14 cellular contexts compared by ENCODE assay signal in the genomic region with DNA sequence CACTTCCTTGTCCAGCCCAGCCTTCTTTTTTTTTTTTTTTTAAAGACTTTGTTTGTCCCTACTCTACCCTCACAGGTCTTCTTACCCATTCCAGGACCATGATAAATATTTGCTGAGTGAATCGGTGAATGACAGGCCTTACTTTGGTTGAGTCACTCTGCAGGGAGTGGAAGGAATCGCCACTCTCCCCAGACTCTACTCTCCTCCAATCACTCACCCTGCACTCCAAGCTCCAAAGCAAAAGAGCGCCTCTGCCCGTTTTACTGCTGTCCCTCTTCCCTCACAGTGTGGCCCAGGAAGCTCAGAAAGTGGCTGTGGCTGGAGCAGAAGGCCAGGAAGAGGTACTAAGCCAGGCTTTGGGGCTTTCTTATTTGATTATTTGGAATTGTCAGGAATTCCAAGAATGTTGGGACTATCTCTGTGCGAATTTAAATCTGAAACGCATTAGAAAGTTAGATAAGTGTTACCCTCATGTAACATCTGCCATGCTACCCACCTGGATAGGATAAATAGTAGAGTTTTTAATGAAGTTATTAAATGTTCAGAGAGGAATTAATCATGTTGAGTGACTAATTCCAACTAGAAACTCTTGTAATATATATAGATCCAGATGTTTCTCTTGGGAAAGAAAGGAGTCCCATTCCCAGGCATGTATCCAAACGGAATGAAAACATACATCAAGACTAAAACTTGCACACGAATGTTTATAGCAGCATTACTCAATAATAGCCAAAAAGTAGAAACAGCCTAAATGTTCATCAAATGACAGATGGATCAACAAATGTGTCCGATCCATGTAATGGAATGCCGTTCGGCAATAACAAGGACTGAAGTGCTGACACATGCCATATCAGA. TPM values are rescaled to one million over a fixed set of nuclear protein-coding genes. Genes with fewer than 3 reads are reported as not detected.
DNase-seq lines count a peak whose midpoint lies in the region; TF ChIP-seq lines count a peak whose summit lies in the region.
"Had no signal": no experiment of that assay in that cellular context is flagged by ENCODE, and none has a peak within 500 bp of the region (broad histone marks: within the 10 kb centered on the region; RNA-seq: fewer than 3 reads in every experiment).

No MANE protein-coding gene starts in this region.

- DNase-seq in ACHN (peak; percentile 2), HS-5 (ENCODE audit: low read depth) (peak; percentile 45), astrocyte of the spinal cord (ENCODE audit: low read depth, low spot score) (peak; percentile 22), iPS-NIHi11 (ENCODE audit: low spot score) (peak; percentile 42), testis (no peak), NCI-H1417 treated with DMSO at 0.1 percent for 48 hours (lab: John Stamatoyannopoulos, UW) (no peak), T-helper 9 cell (no peak), inferior parietal cortex (ENCODE audit: extremely low spot score) (no peak)
- DNase-seq: activated CD4-positive, alpha-beta memory T cell treated with anti-CD3 and anti-CD28 coated beads for 36 hours; activated naive CD8-positive, alpha-beta T cell treated with anti-CD3 and anti-CD28 coated beads, Interleukin-2, amount 10 ng/mL, durations not matched to agents 7 days and 5 days; AML-193; immature natural killer cell; NCI-H82; nephron progenitor cell had no signal

- intact Hi-C loops in testis (cut with DNase I; ENCODE audit: low total_unique reads) = no loop called here

- H3K36me3 ChIP-seq in testis (ENCODE audit: low read depth, missing control alignments) = no peaks in the 10 kb centered on the region

- H3K27me3 ChIP-seq in testis = no peaks in the 10 kb centered on the region

- no peaks in the 10 kb centered on the region for H3K4me1 ChIP-seq in testis

- H3K9me3 ChIP-seq in testis = no peaks in the 10 kb centered on the region

- no peak for TF ChIP-seq POLR2A in testis (IDR thresholded peaks at IDR 0.05)

- no peak overlapping the region for H3K27ac ChIP-seq in testis

- in situ Hi-C loops in ACHN (cut with HindIII; ENCODE audit: low pct_ligation_motif_present, low pct_unique_long_range_greater_than_20kb, low sequenced_read_pairs) (no loop called here), astrocyte of the spinal cord (cut with HindIII; ENCODE audit: low sequenced_read_pairs) (no loop called here)

- H3K4me3 ChIP-seq in astrocyte of the spinal cord (ENCODE audit: low read depth, low read length) (no peak overlapping the region), testis (no peak overlapping the region)

- TF ChIP-seq CTCF in astrocyte of the spinal cord (IDR thresholded peaks at IDR 0.05; ENCODE audit: low read depth, low read length) (no peak), testis (IDR thresholded peaks at IDR 0.05) (no peak)

- 68 to 70% methylated on average over 11 of the region's 11 CpGs for WGBS in testis, 2 donors

RNA-seq across cellular contexts. Expression of gene CHMP1B, which starts 43.0 kb away (rescaled TPM):
- total RNA-seq in testis = 10 to 100 TPM; 39.1 to 50.0 TPM
- 32.8 TPM for polyA plus RNA-seq in testis (ENCODE audit: insufficient read depth, low read depth, low replicate concordance)

Comparison
In these comparisons a context has a peak if more than half of its experiments do, and no peak if none do; other contexts are left out.
1. DNase-seq: peak in ACHN (single experiment), HS-5 (single experiment), astrocyte of the spinal cord (single experiment) and iPS-NIHi11 (single experiment); none in testis (single experiment), NCI-H1417 treated with DMSO at 0.1 percent for 48 hours (single experiment), T-helper 9 cell (single experiment) and inferior parietal cortex (single experiment).